ENCODE assay signal across 1 cellular context in the genomic region with DNA sequence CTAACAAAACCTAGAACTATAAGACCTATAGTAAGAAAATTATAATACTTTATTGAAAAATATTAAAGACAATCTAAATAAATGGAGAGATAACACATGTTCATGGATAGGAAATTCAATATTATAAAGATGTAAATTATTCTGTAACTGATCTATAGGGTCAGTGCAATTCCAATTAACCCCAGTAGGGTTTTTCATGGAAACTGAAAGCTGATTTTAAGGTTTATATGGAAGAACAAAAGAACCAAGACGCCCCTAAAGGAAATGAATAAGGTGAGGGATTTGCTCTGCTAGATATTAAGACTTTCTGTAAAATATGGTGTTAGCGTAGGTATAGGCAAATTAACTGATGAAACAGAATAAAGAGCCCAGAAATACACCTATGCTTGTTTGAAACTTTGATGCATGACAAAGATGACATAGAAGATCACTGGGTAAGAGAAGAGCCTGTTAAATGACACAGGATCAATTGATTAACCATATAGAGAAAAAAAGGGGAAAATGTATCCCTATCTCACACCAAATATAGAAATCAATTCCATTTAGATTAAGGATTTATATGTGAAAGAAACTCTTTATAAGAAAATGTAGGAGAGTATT.
TF ChIP-seq lines count a peak whose summit lies in the region.

No MANE protein-coding gene starts in this region.

TF ChIP-seq in WTC11, 78 proteins besides CTCF, POLR2A, EP300 and RAD21 (continued from another document):
- TF ChIP-seq, protein P1, sequence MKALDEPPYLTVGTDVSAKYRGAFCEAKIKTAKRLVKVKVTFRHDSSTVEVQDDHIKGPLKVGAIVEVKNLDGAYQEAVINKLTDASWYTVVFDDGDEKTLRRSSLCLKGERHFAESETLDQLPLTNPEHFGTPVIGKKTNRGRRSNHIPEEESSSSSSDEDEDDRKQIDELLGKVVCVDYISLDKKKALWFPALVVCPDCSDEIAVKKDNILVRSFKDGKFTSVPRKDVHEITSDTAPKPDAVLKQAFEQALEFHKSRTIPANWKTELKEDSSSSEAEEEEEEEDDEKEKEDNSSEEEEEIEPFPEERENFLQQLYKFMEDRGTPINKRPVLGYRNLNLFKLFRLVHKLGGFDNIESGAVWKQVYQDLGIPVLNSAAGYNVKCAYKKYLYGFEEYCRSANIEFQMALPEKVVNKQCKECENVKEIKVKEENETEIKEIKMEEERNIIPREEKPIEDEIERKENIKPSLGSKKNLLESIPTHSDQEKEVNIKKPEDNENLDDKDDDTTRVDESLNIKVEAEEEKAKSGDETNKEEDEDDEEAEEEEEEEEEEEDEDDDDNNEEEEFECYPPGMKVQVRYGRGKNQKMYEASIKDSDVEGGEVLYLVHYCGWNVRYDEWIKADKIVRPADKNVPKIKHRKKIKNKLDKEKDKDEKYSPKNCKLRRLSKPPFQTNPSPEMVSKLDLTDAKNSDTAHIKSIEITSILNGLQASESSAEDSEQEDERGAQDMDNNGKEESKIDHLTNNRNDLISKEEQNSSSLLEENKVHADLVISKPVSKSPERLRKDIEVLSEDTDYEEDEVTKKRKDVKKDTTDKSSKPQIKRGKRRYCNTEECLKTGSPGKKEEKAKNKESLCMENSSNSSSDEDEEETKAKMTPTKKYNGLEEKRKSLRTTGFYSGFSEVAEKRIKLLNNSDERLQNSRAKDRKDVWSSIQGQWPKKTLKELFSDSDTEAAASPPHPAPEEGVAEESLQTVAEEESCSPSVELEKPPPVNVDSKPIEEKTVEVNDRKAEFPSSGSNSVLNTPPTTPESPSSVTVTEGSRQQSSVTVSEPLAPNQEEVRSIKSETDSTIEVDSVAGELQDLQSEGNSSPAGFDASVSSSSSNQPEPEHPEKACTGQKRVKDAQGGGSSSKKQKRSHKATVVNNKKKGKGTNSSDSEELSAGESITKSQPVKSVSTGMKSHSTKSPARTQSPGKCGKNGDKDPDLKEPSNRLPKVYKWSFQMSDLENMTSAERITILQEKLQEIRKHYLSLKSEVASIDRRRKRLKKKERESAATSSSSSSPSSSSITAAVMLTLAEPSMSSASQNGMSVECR (CRISPR knock-in tag; IDR thresholded peaks at IDR 0.05; ENCODE audit: borderline replicate concordance): no peak
- TF ChIP-seq, protein P2, sequence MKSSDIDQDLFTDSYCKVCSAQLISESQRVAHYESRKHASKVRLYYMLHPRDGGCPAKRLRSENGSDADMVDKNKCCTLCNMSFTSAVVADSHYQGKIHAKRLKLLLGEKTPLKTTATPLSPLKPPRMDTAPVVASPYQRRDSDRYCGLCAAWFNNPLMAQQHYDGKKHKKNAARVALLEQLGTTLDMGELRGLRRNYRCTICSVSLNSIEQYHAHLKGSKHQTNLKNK (CRISPR knock-in tag; IDR thresholded peaks at IDR 0.05): no peak
- TF ChIP-seq NFYB (CRISPR knock-in tag; conservative IDR thresholded peaks at IDR 0.05; ENCODE audit: low read depth): no peak
- no peak for TF ChIP-seq NR3C1 (CRISPR knock-in tag; conservative IDR thresholded peaks at IDR 0.05; ENCODE audit: low read depth)
- TF ChIP-seq JUN (CRISPR knock-in tag; IDR thresholded peaks at IDR 0.05): no peak
